1 cellular context compared by ENCODE assay signal in genomic region chr15:88938802-88939485, GRCh38.
TF ChIP-seq lines count a peak whose summit lies in the region.

No MANE protein-coding gene starts in this region.

TF ChIP-seq in K562, 482 proteins besides CTCF, POLR2A, EP300 and RAD21 (continued from another document and continues in another):
- TF ChIP-seq E2F6 (IDR thresholded peaks at IDR 0.05; ENCODE audit: borderline replicate concordance in 1 of 2, extremely low read depth in 1 of 2, insufficient read depth in 1 of 2, insufficient read length in 1 of 2, low read depth in 1 of 2, low read length in 1 of 2, poor library complexity in 1 of 2, severe bottlenecking in 1 of 2) (peak; percentile 44 to 76), ELF2 (CRISPR knock-in tag; IDR thresholded peaks at IDR 0.05) (peak; percentile 52; the same call in 1 of the 2 replicates), CAMTA2 (CRISPR knock-in tag; conservative IDR thresholded peaks at IDR 0.05) (no peak), ZNF699 (CRISPR knock-in tag; IDR thresholded peaks at IDR 0.05; ENCODE audit: insufficient replicate concordance) (no peak), ZNF224 (CRISPR knock-in tag; IDR thresholded peaks at IDR 0.05) (no peak), ZNF77 (CRISPR knock-in tag; IDR thresholded peaks at IDR 0.05) (no peak), ASH1L (IDR thresholded peaks at IDR 0.05; ENCODE audit: borderline replicate concordance, low read depth, partially characterized antibody) (no peak), ZNF717 (CRISPR knock-in tag; IDR thresholded peaks at IDR 0.05) (no peak), STAG1 (CRISPR knock-in tag; IDR thresholded peaks at IDR 0.05; ENCODE audit: borderline replicate concordance) (no peak), FOXO4 (CRISPR knock-in tag; IDR thresholded peaks at IDR 0.05) (no peak), ZNF449 (CRISPR knock-in tag; IDR thresholded peaks at IDR 0.05) (peak; percentile 49; the same call in 1 of the 2 replicates), ARHGAP35 (IDR thresholded peaks at IDR 0.05; ENCODE audit: partially characterized antibody) (no peak), ZBTB26 (CRISPR knock-in tag; IDR thresholded peaks at IDR 0.05) (peak; percentile 92), TSHZ1 (CRISPR knock-in tag; IDR thresholded peaks at IDR 0.05) (peak; percentile 27; the same call in 1 of the 2 replicates), CBX2 (IDR thresholded peaks at IDR 0.05; ENCODE audit: insufficient read depth, low read length, poor library complexity, severe bottlenecking) (no peak), RAD51 (IDR thresholded peaks at IDR 0.05; ENCODE audit: borderline replicate concordance, low read depth) (no peak), ZNF280B (CRISPR knock-in tag; IDR thresholded peaks at IDR 0.05) (no peak), XRCC4 (IDR thresholded peaks at IDR 0.05; ENCODE audit: extremely low read depth, insufficient read depth, insufficient read length) (no peak), ZNF766 (CRISPR knock-in tag; conservative IDR thresholded peaks at IDR 0.05) (peak; percentile 92), ZBTB17 (CRISPR knock-in tag; IDR thresholded peaks at IDR 0.05) (peak; percentile 50; the same call in 1 of the 2 replicates), HNRNPH1 (optimal IDR thresholded peaks at IDR 0.05; ENCODE audit: low read depth, low read length) (no peak), FOSL1 (tag; conservative IDR thresholded peaks at IDR 0.05) (peak; percentile 44; the same call in 1 of the 2 replicates), ARID3A (IDR thresholded peaks at IDR 0.05; ENCODE audit: borderline replicate concordance, low read depth, low read length) (no peak), MTA2 (IDR thresholded peaks at IDR 0.05; ENCODE audit: low read depth) (peak; percentile 40; the same call in 1 of the 2 replicates), E4F1 (CRISPR knock-in tag; IDR thresholded peaks at IDR 0.05; ENCODE audit: borderline replicate concordance) (no peak), MXI1 (IDR thresholded peaks at IDR 0.05; ENCODE audit: low read depth, low read length) (no peak), ZNF134 (CRISPR knock-in tag; conservative IDR thresholded peaks at IDR 0.05) (0 out of 2 replicates have a peak, but pooled peaks have one; percentile 25), HDGF (IDR thresholded peaks at IDR 0.05) (peak; percentile 71; the same call in 1 of the 2 replicates), TCF15 (CRISPR knock-in tag; IDR thresholded peaks at IDR 0.05) (no peak), ZNF445 (CRISPR knock-in tag; IDR thresholded peaks at IDR 0.05; ENCODE audit: low read depth) (no peak), YY1 (IDR thresholded peaks at IDR 0.05; ENCODE audit: borderline replicate concordance in 1 of 3, control insufficient read depth in 1 of 3, extremely low read depth in 1 of 3, insufficient read depth in 3 of 3, insufficient read length in 1 of 3, insufficient replicate concordance in 2 of 3, low read depth in 1 of 3, low read length in 2 of 3) (peak in 1 of 3 experiments; percentile 74), TEAD4 (IDR thresholded peaks at IDR 0.05; ENCODE audit: low read length) (peak; percentile 28; the same call in 1 of the 2 replicates), TEAD4 (CRISPR knock-in tag; IDR thresholded peaks at IDR 0.05; ENCODE audit: borderline replicate concordance) (no peak), E2F1 (CRISPR knock-in tag; IDR thresholded peaks at IDR 0.05) (no peak)
